Comparison of ENCODE assay signal across 1 cellular context in the genomic region with DNA sequence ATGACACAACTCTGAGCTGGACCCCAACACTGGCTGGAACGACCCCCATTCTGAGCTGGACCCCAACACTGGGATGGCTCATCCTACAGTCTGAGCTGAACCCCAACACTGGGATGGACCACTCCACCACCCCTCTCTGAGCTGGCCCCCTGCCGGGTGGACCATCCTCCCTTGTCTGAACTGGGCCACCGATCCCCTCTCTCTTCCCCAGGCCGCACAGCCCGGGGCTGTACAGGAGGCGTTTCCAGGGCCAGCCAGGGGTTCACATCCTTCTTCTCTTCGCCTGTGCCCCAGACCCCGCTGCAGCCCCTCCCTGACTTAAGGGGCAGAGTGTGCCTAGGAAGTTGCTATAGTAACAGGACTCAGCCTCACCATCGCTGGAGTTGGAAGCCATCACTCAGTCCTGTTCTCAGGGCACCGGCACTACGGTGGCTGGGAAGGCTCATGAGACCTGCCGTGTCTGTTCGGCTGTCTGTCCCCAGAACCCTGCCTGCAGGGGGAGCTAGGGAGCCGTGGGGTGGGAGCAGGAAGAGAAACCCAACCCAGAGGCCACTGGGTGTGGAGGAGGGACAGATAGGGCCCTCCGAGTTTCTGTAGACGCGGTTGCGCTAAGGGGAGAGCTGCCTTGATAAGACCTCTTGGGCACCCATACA.
A peak's percentile ranks its signal among the peaks of the same experiment; 100 is the strongest.
TF ChIP-seq lines count a peak whose summit lies in the region.

No MANE protein-coding gene starts in this region.

TF ChIP-seq in HepG2, 621 proteins besides CTCF, POLR2A, EP300 and RAD21:
- TF ChIP-seq FOXK1 (CRISPR knock-in tag; IDR thresholded peaks at IDR 0.05; ENCODE audit: borderline replicate concordance, low read depth) (no peak), NR2F2 (IDR thresholded peaks at IDR 0.05; ENCODE audit: borderline replicate concordance, low read depth) (no peak), FOXA1 (IDR thresholded peaks at IDR 0.05) (no peak), FOXA1 (CRISPR knock-in tag; IDR thresholded peaks at IDR 0.05) (no peak), ZNF256 (CRISPR knock-in tag; conservative IDR thresholded peaks at IDR 0.05) (no peak), ZNF790 (CRISPR knock-in tag; IDR thresholded peaks at IDR 0.05; ENCODE audit: borderline replicate concordance) (peak; percentile 13; the same call in 1 of the 2 replicates), ZNF850 (CRISPR knock-in tag; conservative IDR thresholded peaks at IDR 0.05) (no peak), IRX3 (CRISPR knock-in tag; IDR thresholded peaks at IDR 0.05; ENCODE audit: borderline replicate concordance, low read depth) (no peak), SMAD3 (CRISPR knock-in tag; IDR thresholded peaks at IDR 0.05) (no peak), ZNF839 (CRISPR knock-in tag; IDR thresholded peaks at IDR 0.05; ENCODE audit: borderline replicate concordance) (no peak), TBX2 (CRISPR knock-in tag; IDR thresholded peaks at IDR 0.05; ENCODE audit: borderline replicate concordance) (no peak), AGO2 (optimal IDR thresholded peaks at IDR 0.05; ENCODE audit: low read depth, low read length) (peak; percentile 10), XRCC5 (optimal IDR thresholded peaks at IDR 0.05; ENCODE audit: low read length) (peak; percentile 6), NFIC (IDR thresholded peaks at IDR 0.05; ENCODE audit: low read length) (no peak), TAF15 (IDR thresholded peaks at IDR 0.05; ENCODE audit: low read depth, low read length, poor library complexity, severe bottlenecking) (no peak), ZBTB37 (CRISPR knock-in tag; IDR thresholded peaks at IDR 0.05) (no peak), IKZF5 (CRISPR knock-in tag; IDR thresholded peaks at IDR 0.05) (no peak), BORCS8-MEF2B (CRISPR knock-in tag; IDR thresholded peaks at IDR 0.05) (no peak), ATF3 (CRISPR knock-in tag; IDR thresholded peaks at IDR 0.05) (no peak), ZKSCAN5 (CRISPR knock-in tag; IDR thresholded peaks at IDR 0.05) (no peak), ZNF12 (CRISPR knock-in tag; IDR thresholded peaks at IDR 0.05) (no peak), RFX5 (IDR thresholded peaks at IDR 0.05; ENCODE audit: low read depth, low read length) (no peak), PCBP2 (optimal IDR thresholded peaks at IDR 0.05; ENCODE audit: low read depth, low read length, poor library complexity, severe bottlenecking) (no peak), HDAC1 (CRISPR knock-in tag; IDR thresholded peaks at IDR 0.05) (0 out of 2 replicates have a peak, but pooled peaks have one; percentile 21), ZNF318 (CRISPR knock-in tag; IDR thresholded peaks at IDR 0.05) (no peak), SUZ12 (IDR thresholded peaks at IDR 0.05; ENCODE audit: low read depth, low read length) (no peak), ZNF138 (CRISPR knock-in tag; IDR thresholded peaks at IDR 0.05; ENCODE audit: low read depth) (no peak), KLF13 (CRISPR knock-in tag; IDR thresholded peaks at IDR 0.05) (no peak), SYNCRIP (IDR thresholded peaks at IDR 0.05; ENCODE audit: insufficient read depth, low read depth, low read length) (no peak), KDM1A (CRISPR knock-in tag; IDR thresholded peaks at IDR 0.05) (0 out of 2 replicates have a peak, but pooled peaks have one; percentile 49), ZNF576 (CRISPR knock-in tag; IDR thresholded peaks at IDR 0.05) (no peak), ZMAT3 (CRISPR knock-in tag; conservative IDR thresholded peaks at IDR 0.05) (no peak), ZMAT5 (CRISPR knock-in tag; IDR thresholded peaks at IDR 0.05; ENCODE audit: borderline replicate concordance, low read depth) (no peak), ZMYM2 (CRISPR knock-in tag; IDR thresholded peaks at IDR 0.05) (peak; percentile 75; the same call in 1 of the 2 replicates), ADNP (CRISPR knock-in tag; IDR thresholded peaks at IDR 0.05) (peak; percentile 60; the same call in 1 of the 2 replicates)
- TF ChIP-seq, protein P1, sequence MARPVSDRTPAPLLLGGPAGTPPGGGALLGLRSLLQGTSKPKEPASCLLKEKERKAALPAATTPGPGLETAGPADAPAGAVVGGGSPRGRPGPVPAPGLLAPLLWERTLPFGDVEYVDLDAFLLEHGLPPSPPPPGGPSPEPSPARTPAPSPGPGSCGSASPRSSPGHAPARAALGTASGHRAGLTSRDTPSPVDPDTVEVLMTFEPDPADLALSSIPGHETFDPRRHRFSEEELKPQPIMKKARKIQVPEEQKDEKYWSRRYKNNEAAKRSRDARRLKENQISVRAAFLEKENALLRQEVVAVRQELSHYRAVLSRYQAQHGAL (CRISPR knock-in tag; IDR thresholded peaks at IDR 0.05; ENCODE audit: not compliant biosample characterization) = no peak
- TF ChIP-seq, protein P2, sequence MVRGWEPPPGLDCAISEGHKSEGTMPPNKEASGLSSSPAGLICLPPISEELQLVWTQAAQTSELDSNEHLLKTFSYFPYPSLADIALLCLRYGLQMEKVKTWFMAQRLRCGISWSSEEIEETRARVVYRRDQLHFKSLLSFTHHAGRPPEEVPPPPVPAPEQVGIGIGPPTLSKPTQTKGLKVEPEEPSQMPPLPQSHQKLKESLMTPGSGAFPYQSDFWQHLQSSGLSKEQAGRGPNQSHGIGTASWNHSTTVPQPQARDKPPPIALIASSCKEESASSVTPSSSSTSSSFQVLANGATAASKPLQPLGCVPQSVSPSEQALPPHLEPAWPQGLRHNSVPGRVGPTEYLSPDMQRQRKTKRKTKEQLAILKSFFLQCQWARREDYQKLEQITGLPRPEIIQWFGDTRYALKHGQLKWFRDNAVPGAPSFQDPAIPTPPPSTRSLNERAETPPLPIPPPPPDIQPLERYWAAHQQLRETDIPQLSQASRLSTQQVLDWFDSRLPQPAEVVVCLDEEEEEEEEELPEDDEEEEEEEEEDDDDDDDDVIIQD (CRISPR knock-in tag; IDR thresholded peaks at IDR 0.05; ENCODE audit: low read depth) = no peak
- TF ChIP-seq, protein P3, sequence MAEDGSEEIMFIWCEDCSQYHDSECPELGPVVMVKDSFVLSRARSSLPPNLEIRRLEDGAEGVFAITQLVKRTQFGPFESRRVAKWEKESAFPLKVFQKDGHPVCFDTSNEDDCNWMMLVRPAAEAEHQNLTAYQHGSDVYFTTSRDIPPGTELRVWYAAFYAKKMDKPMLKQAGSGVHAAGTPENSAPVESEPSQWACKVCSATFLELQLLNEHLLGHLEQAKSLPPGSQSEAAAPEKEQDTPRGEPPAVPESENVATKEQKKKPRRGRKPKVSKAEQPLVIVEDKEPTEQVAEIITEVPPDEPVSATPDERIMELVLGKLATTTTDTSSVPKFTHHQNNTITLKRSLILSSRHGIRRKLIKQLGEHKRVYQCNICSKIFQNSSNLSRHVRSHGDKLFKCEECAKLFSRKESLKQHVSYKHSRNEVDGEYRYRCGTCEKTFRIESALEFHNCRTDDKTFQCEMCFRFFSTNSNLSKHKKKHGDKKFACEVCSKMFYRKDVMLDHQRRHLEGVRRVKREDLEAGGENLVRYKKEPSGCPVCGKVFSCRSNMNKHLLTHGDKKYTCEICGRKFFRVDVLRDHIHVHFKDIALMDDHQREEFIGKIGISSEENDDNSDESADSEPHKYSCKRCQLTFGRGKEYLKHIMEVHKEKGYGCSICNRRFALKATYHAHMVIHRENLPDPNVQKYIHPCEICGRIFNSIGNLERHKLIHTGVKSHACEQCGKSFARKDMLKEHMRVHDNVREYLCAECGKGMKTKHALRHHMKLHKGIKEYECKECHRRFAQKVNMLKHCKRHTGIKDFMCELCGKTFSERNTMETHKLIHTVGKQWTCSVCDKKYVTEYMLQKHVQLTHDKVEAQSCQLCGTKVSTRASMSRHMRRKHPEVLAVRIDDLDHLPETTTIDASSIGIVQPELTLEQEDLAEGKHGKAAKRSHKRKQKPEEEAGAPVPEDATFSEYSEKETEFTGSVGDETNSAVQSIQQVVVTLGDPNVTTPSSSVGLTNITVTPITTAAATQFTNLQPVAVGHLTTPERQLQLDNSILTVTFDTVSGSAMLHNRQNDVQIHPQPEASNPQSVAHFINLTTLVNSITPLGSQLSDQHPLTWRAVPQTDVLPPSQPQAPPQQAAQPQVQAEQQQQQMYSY (CRISPR knock-in tag; IDR thresholded peaks at IDR 0.05) = no peak
